8 cellular contexts compared by ENCODE assay signal in the genomic region with DNA sequence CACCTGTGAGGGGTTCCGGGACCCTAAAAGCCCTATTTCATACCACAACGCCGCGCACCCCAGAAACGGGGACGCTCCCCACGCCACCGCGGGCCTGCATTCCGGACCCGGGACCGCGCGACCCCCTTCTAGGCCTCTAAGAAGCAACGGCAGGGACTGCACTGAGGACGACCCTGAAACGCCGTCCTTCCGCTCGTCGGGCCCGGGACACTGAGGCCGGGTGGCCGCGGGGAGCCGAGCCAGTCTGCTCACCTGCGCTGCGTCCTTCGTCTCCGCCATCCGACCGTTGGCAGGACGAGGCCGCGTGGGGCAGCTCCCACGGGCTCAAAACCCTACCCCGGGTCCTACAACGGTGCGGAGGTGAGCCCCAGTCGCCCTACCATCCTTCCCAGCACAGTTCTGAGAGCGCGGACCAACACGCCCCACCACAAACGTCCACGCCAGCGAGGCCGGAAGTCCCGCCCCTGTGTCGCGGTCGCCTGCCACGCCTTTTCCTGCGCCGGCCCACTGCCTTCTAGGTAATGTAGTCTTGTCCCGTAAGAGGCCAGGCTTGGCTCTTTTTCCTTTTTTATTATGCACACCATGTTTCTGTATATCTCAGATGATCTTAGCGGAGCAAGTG. TPM values are rescaled to one million over a fixed set of nuclear protein-coding genes. Genes with fewer than 3 reads are reported as not detected.
A peak's percentile ranks its signal among the peaks of the same experiment; 100 is the strongest.
DNase-seq lines count a peak whose midpoint lies in the region; ATAC-seq and TF ChIP-seq lines count a peak whose summit lies in the region.

A gene (minus strand): TSS at position 460 of the 622 bp plus-strand sequence. CDS start 181 bp downstream, at position 279.

- no peaks in the 10 kb centered on the region for H3K27me3 Mint-ChIP-seq in activated CD4-positive, alpha-beta T cell treated with anti-CD3 and anti-CD28 coated beads, Interleukin-2, amount 10 ng/mL, durations not matched to agents 24 days and 14 days

- peak; percentile 66 for TF ChIP-seq POLR2A in GM19193 (IDR thresholded peaks at IDR 0.05; ENCODE audit: extremely low read depth, insufficient read depth, insufficient read length)

- peaks cover 29% of the 10 kb centered on the region for H3K9me3 Mint-ChIP-seq in activated CD4-positive, alpha-beta T cell treated with anti-CD3 and anti-CD28 coated beads, Interleukin-2, amount 10 ng/mL, durations not matched to agents 24 days and 14 days

- DNase-seq in Ammon's horn (ENCODE audit: low spot score), result peak; percentile 95
- DNase-seq in NCI-H510A treated with DMSO at 0.1 percent for 48 hours (lab: John Stamatoyannopoulos, UW), result peak; percentile 83
- DNase-seq in activated CD4-positive, alpha-beta T cell treated with anti-CD3 and anti-CD28 coated beads, Interleukin-2, amount 10 ng/mL, durations not matched to agents 24 days and 14 days, result peak; percentile 96
- DNase-seq in coronary artery (ENCODE audit: low spot score), result peak; percentile 91
- DNase-seq in left lobe of liver (ENCODE audit: low spot score), result peak; percentile 90
- peak; percentile 86 for DNase-seq in stimulated activated CD4-positive, alpha-beta T cell treated with anti-CD3 and anti-CD28 coated beads, Interleukin-1b, Interleukin-23, amount 100 ng/mL, for 48 hours

- peak within 1 kb of the TSS; percentile 99 for H3K4me3 Mint-ChIP-seq in activated CD4-positive, alpha-beta T cell treated with anti-CD3 and anti-CD28 coated beads, Interleukin-2, amount 10 ng/mL, durations not matched to agents 24 days and 14 days

- H3K4me3 ChIP-seq in coronary artery, result peak within 1 kb of the TSS; percentile 92

- ATAC-seq in HG03378 (IDR thresholded peaks at IDR 0.05; ENCODE audit: unreplicated experiment), result peak; percentile 81
- ATAC-seq in left lobe of liver, result peak; percentile 100

- H3K36me3 Mint-ChIP-seq in activated CD4-positive, alpha-beta T cell treated with anti-CD3 and anti-CD28 coated beads, Interleukin-2, amount 10 ng/mL, durations not matched to agents 24 days and 14 days (ENCODE audit: low read depth), result peaks cover 45% of the 10 kb centered on the region

- intact Hi-C loops in activated CD4-positive, alpha-beta T cell treated with anti-CD3 and anti-CD28 coated beads, Interleukin-2, amount 10 ng/mL, durations not matched to agents 24 days and 14 days (cut with micrococcal nuclease), result loop anchor here (1.0 to 5.0 kb wide), 6 partner anchors 19 to 357 kb away; a partner anchor contains a TSS

- H3K27ac ChIP-seq in coronary artery, result peak within 1 kb of the TSS in 1 of 2 donors; percentile 72

- H3K27ac Mint-ChIP-seq in activated CD4-positive, alpha-beta T cell treated with anti-CD3 and anti-CD28 coated beads, Interleukin-2, amount 10 ng/mL, durations not matched to agents 24 days and 14 days, result peak within 1 kb of the TSS; percentile 94

- H3K4me1 Mint-ChIP-seq in activated CD4-positive, alpha-beta T cell treated with anti-CD3 and anti-CD28 coated beads, Interleukin-2, amount 10 ng/mL, durations not matched to agents 24 days and 14 days, result peaks cover 23% of the 10 kb centered on the region

- no peak for TF ChIP-seq CTCF in coronary artery (IDR thresholded peaks at IDR 0.05)

RNA-seq across cellular contexts. Expression of the gene that starts here (rescaled TPM):
- total RNA-seq in activated CD4-positive, alpha-beta T cell treated with anti-CD3 and anti-CD28 coated beads, Interleukin-2, amount 10 ng/mL, durations not matched to agents 24 days and 14 days, result 7.4 and 9.3 TPM in 2 replicates
- total RNA-seq in left lobe of liver, result 2.4 TPM
